1 cellular context compared by ENCODE assay signal in genomic region chr6:109092074-109092473, GRCh38.
TF ChIP-seq lines count a peak whose summit lies in the region.

No MANE protein-coding gene starts in this region.

TF ChIP-seq in endothelial cell of umbilical vein, 7 proteins besides CTCF, POLR2A, EP300 and RAD21 (continued from another document):
- TF ChIP-seq MYC (IDR thresholded peaks at IDR 0.05; ENCODE audit: low read depth, low read length) (no peak), JUN (IDR thresholded peaks at IDR 0.05; ENCODE audit: borderline replicate concordance, insufficient read depth, insufficient read length, low read depth) (no peak), POLR2AphosphoS5 (IDR thresholded peaks at IDR 0.05; ENCODE audit: insufficient read depth, low read depth, low read length) (no peak), FOS (IDR thresholded peaks at IDR 0.05; ENCODE audit: borderline replicate concordance, insufficient read depth, low read length) (no peak), MAX (IDR thresholded peaks at IDR 0.05; ENCODE audit: insufficient read depth, insufficient read length) (no peak)
